Comparison of ENCODE assay signal across 8 cellular contexts in genomic region chr14:24678801-24679247, GRCh38. TPM values are rescaled to one million over a fixed set of nuclear protein-coding genes. Genes with fewer than 3 reads are reported as not detected.
DNase-seq lines count a peak whose midpoint lies in the region; ATAC-seq, FAIRE-seq and TF ChIP-seq lines count a peak whose summit lies in the region.

No MANE protein-coding gene starts in this region.

- peak overlapping the region; percentile 22 for H3K27ac ChIP-seq in left ventricle myocardium inferior (replicated peaks)

- peak overlapping the region; percentile 69 for H3K4me3 ChIP-seq in adipocyte (ENCODE audit: low read length)
- H3K4me3 ChIP-seq in left ventricle myocardium inferior = peak overlapping the region; percentile 55

- TF ChIP-seq CTCF in left ventricle myocardium inferior (IDR thresholded peaks at IDR 0.05; ENCODE audit: borderline replicate concordance) = peak; percentile 98

- H3K36me3 ChIP-seq in adipocyte (ENCODE audit: control insufficient read depth, insufficient read depth, low read length, severe bottlenecking) = no peaks in the 10 kb centered on the region
- no peaks in the 10 kb centered on the region for H3K36me3 ChIP-seq in left ventricle myocardium inferior

- ATAC-seq in HG02763 (IDR thresholded peaks at IDR 0.05; ENCODE audit: unreplicated experiment) = peak; percentile 75

- no peak for TF ChIP-seq POLR2A in GM12892 (IDR thresholded peaks at IDR 0.05; ENCODE audit: low read depth, low read length)

- peak overlapping the region; percentile 51 for H3K9ac ChIP-seq in adipocyte (ENCODE audit: low read length)

- H3K9me3 ChIP-seq in adipocyte (ENCODE audit: control insufficient read depth, low read length) (no peaks in the 10 kb centered on the region), left ventricle myocardium inferior (replicated peaks) (no peaks in the 10 kb centered on the region)

- intact Hi-C loops in left ventricle myocardium inferior (cut with micrococcal nuclease) (no loop called here), posterior vena cava (cut with DNase I) (no loop called here)

- DNase-seq in GM12892 (ENCODE audit: insufficient read length) = peak; percentile 39
- peak; percentile 73 to 94 (median 88) for DNase-seq in NCI-H1417 (lab: John Stamatoyannopoulos, UW)
- peak; percentile 35 to 88 for DNase-seq in SW 1271 (lab: John Stamatoyannopoulos, UW)
- peak; percentile 94 for DNase-seq in adipocyte (ENCODE audit: low read depth)
- peak; percentile 26 for DNase-seq in left ventricle myocardium inferior
- peak; percentile 80 for DNase-seq in renal cortical epithelial cell (ENCODE audit: low read depth)
- no peak for DNase-seq in posterior vena cava (ENCODE audit: low spot score)

- peak; percentile 96 for FAIRE-seq in GM12892 (lab: Jason Lieb, UNC)

- no peaks in the 10 kb centered on the region for H3K4me1 ChIP-seq in adipocyte (ENCODE audit: control insufficient read depth, insufficient read depth, low read length)
- H3K4me1 ChIP-seq in left ventricle myocardium inferior = peaks cover 14% of the 10 kb centered on the region

- H3K27me3 ChIP-seq in adipocyte (replicated peaks; ENCODE audit: control insufficient read depth, insufficient read depth, low read length) (peaks cover 44% of the 10 kb centered on the region), left ventricle myocardium inferior (ENCODE audit: low read depth) (no peaks in the 10 kb centered on the region)

RNA-seq across cellular contexts. Expression of gene GZMB, which starts 44.8 kb away (rescaled TPM):
- polyA plus RNA-seq in GM12892 (2012; ENCODE audit: missing spikeins) = not detected
- total RNA-seq in left ventricle myocardium inferior = 0.52 TPM
- not detected in 2 replicates for total RNA-seq in renal cortical epithelial cell
- 1 to 10 TPM in 1 of 2 donors, under 1 TPM in 1; 0.79 to 1.0 TPM for total RNA-seq in posterior vena cava
